In the genomic region with DNA sequence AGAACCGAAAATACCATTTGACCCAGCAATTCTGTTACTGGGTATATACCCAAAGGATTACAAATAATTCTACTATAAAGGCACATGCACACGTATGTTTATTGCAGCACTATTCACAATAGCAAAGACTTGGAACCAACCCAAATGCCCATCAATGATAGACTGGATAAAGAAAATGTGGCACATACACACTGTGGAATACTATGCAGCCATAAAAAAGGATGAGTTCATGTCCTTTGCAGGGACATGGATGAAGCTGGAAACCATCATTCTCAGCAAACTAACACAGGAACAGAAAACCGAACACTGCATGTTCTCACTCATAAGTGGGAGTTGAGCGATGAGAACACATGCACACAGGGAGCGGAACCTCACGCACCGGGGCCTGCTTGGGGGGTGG, we compare ENCODE assay signal across 3 cellular contexts.
DNase-seq lines count a peak whose midpoint lies in the region; ATAC-seq, FAIRE-seq and TF ChIP-seq lines count a peak whose summit lies in the region.
"Not testable (repeated sequence)": the region's sequence is repeated elsewhere in the genome, so short reads cannot be mapped to it uniquely, and the experiment has no call there.

No MANE protein-coding gene starts in this region.

- H3K4me1 Mint-ChIP-seq in nephron progenitor cell, result peaks cover 19% of the 10 kb centered on the region

- TF ChIP-seq POLR2A in K562 (conservative IDR thresholded peaks at IDR 0.05), result not testable (repeated sequence)

- not testable (repeated sequence) for H3K9me3 ChIP-seq in HEK293 (ENCODE audit: control insufficient read depth, insufficient read depth, low read depth, low read length); K562 (replicated peaks; ENCODE audit: control insufficient read depth, insufficient read depth, low read depth, low read length)

- H3K27me3 ChIP-seq in K562 (ENCODE audit: control insufficient read depth in 2 of 2, insufficient read depth in 2 of 2, low read length in 2 of 2), result peaks cover 4 to 11% of the 10 kb centered on the region in 2 experiments; a peak in 3 of 5 replicates

- not testable (repeated sequence) for H3K4me1 ChIP-seq in HEK293 (ENCODE audit: control insufficient read depth, insufficient read depth, low read length); K562 (replicated peaks in 1 of 2; ENCODE audit: control insufficient read depth in 2 of 2, insufficient read depth in 2 of 2, low read length in 2 of 2)

- not testable (repeated sequence) for H3K9me1 ChIP-seq in K562 (ENCODE audit: control insufficient read depth, insufficient read depth, low read length)

- peaks cover 18% of the 10 kb centered on the region for H3K9me3 Mint-ChIP-seq in nephron progenitor cell

- not testable (repeated sequence) for BruUV-seq in K562 (replicated peaks; lab: Mats Ljungman, UMichigan)

- H3K27ac ChIP-seq in HEK293 (ENCODE audit: extremely low read depth, low read depth, low read length); K562 (ENCODE audit: extremely low read depth, low read depth, low read length): not testable (repeated sequence)

- not testable (repeated sequence) for H3K4me2 ChIP-seq in K562 (ENCODE audit: insufficient read depth, low read length)

- H3K79me2 ChIP-seq in K562 (ENCODE audit: control insufficient read depth, insufficient read depth, low read length), result not testable (repeated sequence)

- not testable (repeated sequence) for DNase-seq in K562 (ENCODE audit: extremely low read depth in 1 of 4, low spot score in 3 of 4); nephron progenitor cell

- peak overlapping the region; percentile 51 for H3K27ac Mint-ChIP-seq in nephron progenitor cell

- POLR2A ChIA-PET in HEK293 (lab: Yijun Ruan, JAX); K562 (lab: Yijun Ruan, JAX): not testable (repeated sequence)

- H3K4me3 ChIP-seq in HEK293 (ENCODE audit: low read depth, low read length); K562: not testable (repeated sequence)

- not testable (repeated sequence) for H4K20me1 ChIP-seq in K562 (replicated peaks; ENCODE audit: control insufficient read depth, insufficient read depth, low read length)

- H3K36me3 Mint-ChIP-seq in nephron progenitor cell (ENCODE audit: low read depth), result not testable (repeated sequence)

- in situ Hi-C loops in K562 (cut with MboI), result not testable (repeated sequence)

- CTCF ChIA-PET in HEK293 (lab: Yijun Ruan, JAX); K562 (lab: Yijun Ruan, JAX; ENCODE audit: low intra/inter-chr PET ratio): not testable (repeated sequence)

- not testable (repeated sequence) for H3K9ac ChIP-seq in K562 (ENCODE audit: insufficient read depth in 1 of 2, low read depth in 2 of 2, low read length in 2 of 2)

- intact Hi-C loops in K562 (cut with micrococcal nuclease), result not testable (repeated sequence)

- ATAC-seq in K562, result not testable (repeated sequence)

- not testable (repeated sequence) for H2AFZ ChIP-seq in K562 (ENCODE audit: low read depth, low read length)

- not testable (repeated sequence) for FAIRE-seq in K562 (lab: Jason Lieb, UNC)

- peaks cover 26% of the 10 kb centered on the region for H3K27me3 Mint-ChIP-seq in nephron progenitor cell (ENCODE audit: low read depth, poor library complexity)

- TF ChIP-seq CTCF in HEK293 (tag by site-specific recombination; IDR thresholded peaks at IDR 0.05); K562 (IDR thresholded peaks at IDR 0.05 in 2 of 3, conservative IDR thresholded peaks at IDR 0.05 in 1 of 3; ENCODE audit: insufficient read depth in 2 of 3, low read depth in 1 of 3, low read length in 3 of 3); nephron progenitor cell (IDR thresholded peaks at IDR 0.05): not testable (repeated sequence)

- TF ChIP-seq RAD21 in K562 (CRISPR knock-in tag; conservative IDR thresholded peaks at IDR 0.05 in 1 of 2, IDR thresholded peaks at IDR 0.05 in 1 of 2), result not testable (repeated sequence)

- H3K4me3 Mint-ChIP-seq in nephron progenitor cell, result not testable (repeated sequence)

- H3K36me3 ChIP-seq in HEK293 (ENCODE audit: control insufficient read depth in 2 of 2, insufficient read depth in 1 of 2, low read length in 2 of 2); K562 (ENCODE audit: control insufficient read depth, insufficient read depth, low read length): not testable (repeated sequence)

- WGBS in K562 (ENCODE audit: insufficient coverage, low coverage, missing lambda C conversion rate), result 33% methylated on average over 7 of the region's 7 CpGs

- TF ChIP-seq EP300 in K562 (IDR thresholded peaks at IDR 0.05; ENCODE audit: low read length), result not testable (repeated sequence)

TF ChIP-seq in HEK293, 187 proteins besides CTCF, POLR2A, EP300 and RAD21:
- peak; percentile 82 for TF ChIP-seq ZNF146 (tag by site-specific recombination; IDR thresholded peaks at IDR 0.05)

TF ChIP-seq in K562, 482 proteins besides CTCF, POLR2A, EP300 and RAD21:
- TF ChIP-seq ZNF146 (CRISPR knock-in tag; IDR thresholded peaks at IDR 0.05; ENCODE audit: unreplicated experiment), result peak; percentile 58
